26 cellular contexts compared by ENCODE assay signal in the genomic region with DNA sequence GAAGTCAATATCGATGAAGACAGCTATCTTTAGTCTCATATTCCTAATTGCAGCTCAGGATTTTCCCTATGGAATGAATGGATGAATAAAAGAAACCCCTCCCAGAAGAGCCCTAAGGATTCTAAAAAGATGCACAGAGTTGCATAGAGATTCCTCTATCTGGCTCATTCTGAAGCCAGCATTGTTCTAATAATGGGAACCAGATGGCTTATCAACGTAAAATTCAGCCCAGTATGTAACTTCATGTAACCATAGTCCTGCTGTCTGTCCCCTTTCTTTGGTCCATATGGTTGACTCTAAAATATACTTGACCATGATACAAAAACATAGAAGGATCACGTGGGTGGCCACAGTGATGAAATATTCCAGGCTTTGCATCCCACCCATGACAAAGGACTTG.
"Had no signal": no experiment of that assay in that cellular context is flagged by ENCODE, and none has a peak within 500 bp of the region (broad histone marks: within the 10 kb centered on the region; RNA-seq: fewer than 3 reads in every experiment).

No MANE protein-coding gene starts in this region.

- H3K27me3 ChIP-seq: pancreas, stomach, testis, thyroid gland, transverse colon, upper lobe of left lung, vagina had no signal

- H3K27ac ChIP-seq: prostate gland, skin epidermis, thyroid gland, transverse colon, upper lobe of left lung, vagina had no signal

- H3K4me1 ChIP-seq: prostate gland had no signal

- H3K9me3 ChIP-seq: left ventricle myocardium inferior, mucosa of descending colon, pancreas, prostate gland, stomach, testis, thyroid gland, transverse colon, upper lobe of left lung, vagina had no signal

- H3K36me3 ChIP-seq: left ventricle myocardium inferior, pancreas, prostate gland, stomach, thyroid gland, transverse colon, upper lobe of left lung, vagina had no signal

- ATAC-seq: mucosa of descending colon; naive thymus-derived CD4-positive, alpha-beta T cell; natural killer cell treated with Interleukin-12 subunit alpha and Interleukin-12 subunit beta and Interleukin-15 and Interleukin-18, amount 100 ng/mL, for 72 hours; sciatic nerve; stimulated activated naive CD8-positive, alpha-beta T cell treated with anti-CD3 and anti-CD28 coated beads, Interleukin-15, Interleukin-2, amounts not matched to agents 100 U/mL and 50 U/mL, for 24 hours had no signal

- DNase-seq: left ventricle myocardium inferior; midbrain; mucosa of descending colon; naive thymus-derived CD4-positive, alpha-beta T cell; nucleus accumbens; pancreas; posterior cingulate gyrus; retina; right cardiac atrium; stimulated activated CD4-positive, alpha-beta T cell treated with anti-CD3 and anti-CD28 coated beads, Interleukin-12 subunit alpha, Interleukin-12 subunit beta, amount 100 ng/mL, for 4 hours; stimulated activated CD4-positive, alpha-beta T cell treated with anti-CD3 and anti-CD28 coated beads, Interleukin-15, amount 100 ng/mL, for 24 hours; stimulated activated CD4-positive, alpha-beta T cell treated with anti-CD3 and anti-CD28 coated beads, Interleukin-2, amount 100 ng/mL, for 24 hours; stimulated activated CD4-positive, alpha-beta T cell treated with anti-CD3 and anti-CD28 coated beads, Interleukin-4, amount 100 ng/mL, for 1 hour; stimulated activated naive B cell treated with anti-CD40 and anti-IgM and Interleukin-4, amounts not matched to agents 10 μg/mL and 1 μg/mL and 100 μg/mL, for 72 hours; stimulated activated naive CD8-positive, alpha-beta T cell treated with anti-CD3 and anti-CD28 coated beads, Interleukin-15, Interleukin-2, amounts not matched to agents 100 U/mL and 50 U/mL, for 24 hours; stomach; thyroid gland; transverse colon; upper lobe of left lung had no signal

- H3K4me3 ChIP-seq: left ventricle myocardium inferior, lung, mucosa of descending colon, pancreas, prostate gland, skin epidermis, stomach, testis, thyroid gland, transverse colon, upper lobe of left lung, vagina had no signal
